23 cellular contexts compared by ENCODE assay signal in genomic region chr20:23151008-23151703, GRCh38.
DNase-seq lines count a peak whose midpoint lies in the region; ATAC-seq and TF ChIP-seq lines count a peak whose summit lies in the region.
"Had no signal": no experiment of that assay in that cellular context is flagged by ENCODE, and none has a peak within 500 bp of the region (broad histone marks: within the 10 kb centered on the region; RNA-seq: fewer than 3 reads in every experiment).

No MANE protein-coding gene starts in this region.

- no peaks in the 10 kb centered on the region for H4K20me1 ChIP-seq in PC-9 (ENCODE audit: insufficient read depth)

- no peak overlapping the region for H3K4me3 ChIP-seq in PC-9
- H3K4me3 ChIP-seq in lung = no peak overlapping the region
- H3K4me3 ChIP-seq in stomach = no peak overlapping the region
- H3K4me3 ChIP-seq: cardiac muscle cell, mucosa of descending colon, ovary had no signal

- H3K4me1 Mint-ChIP-seq in activated CD4-positive, alpha-beta memory T cell treated with anti-CD3 and anti-CD28 coated beads, Interleukin-2, amount 10 ng/mL, durations not matched to agents 7 days and 5 days = peaks cover 54% of the 10 kb centered on the region
- H3K4me1 Mint-ChIP-seq in activated CD4-positive, alpha-beta memory T cell treated with anti-CD3 and anti-CD28 coated beads for 36 hours (ENCODE audit: low read depth) = peaks cover 10% of the 10 kb centered on the region

- no peak overlapping the region for H2AFZ ChIP-seq in PC-9

- intact Hi-C loops in activated CD4-positive, alpha-beta memory T cell treated with anti-CD3 and anti-CD28 coated beads for 36 hours (cut with micrococcal nuclease) = no loop called here
- intact Hi-C loops in PC-9 (cut with micrococcal nuclease; ENCODE audit: unreplicated experiment) = no loop called here
- intact Hi-C loops in stomach (cut with DNase I; ENCODE audit: low total_unique reads) = no loop called here

- H3K36me3 ChIP-seq in PC-9 (ENCODE audit: low read depth) (no peaks in the 10 kb centered on the region), lung (ENCODE audit: control insufficient read depth in 2 of 2, insufficient read depth in 2 of 2, low read length in 2 of 2) (no peaks in the 10 kb centered on the region), stomach (no peaks in the 10 kb centered on the region)
- H3K36me3 ChIP-seq: cardiac muscle cell, ovary, WERI-Rb-1 had no signal

- peak; percentile 11 for DNase-seq in activated CD4-positive, alpha-beta memory T cell treated with anti-CD3 and anti-CD28 coated beads, Interleukin-2, amount 10 ng/mL, durations not matched to agents 7 days and 5 days
- DNase-seq in activated CD4-positive, alpha-beta memory T cell treated with anti-CD3 and anti-CD28 coated beads for 36 hours = no peak
- DNase-seq in PC-9 (no peak), lung (ENCODE audit: low spot score) (no peak), stomach (peak; percentile 18), AG08395 (ENCODE audit: low spot score) (no peak)
- DNase-seq: DMS153; effector CD8-positive, alpha-beta T cell; hypothalamus; kidney glomerular epithelial cell; mucosa of descending colon; MV-4-11; NCI-H1930; NCI-H446; ovary; stimulated activated CD4-positive, alpha-beta T cell treated with anti-CD3 and anti-CD28 coated beads, Interleukin-4, amount 100 ng/mL, for 1 hour; WERI-Rb-1 had no signal

- H3K36me3 Mint-ChIP-seq in activated CD4-positive, alpha-beta memory T cell treated with anti-CD3 and anti-CD28 coated beads, Interleukin-2, amount 10 ng/mL, durations not matched to agents 7 days and 5 days (ENCODE audit: low read depth) = no peaks in the 10 kb centered on the region
- H3K36me3 Mint-ChIP-seq in activated CD4-positive, alpha-beta memory T cell treated with anti-CD3 and anti-CD28 coated beads for 36 hours = no peaks in the 10 kb centered on the region
- H3K36me3 Mint-ChIP-seq: T-cell had no signal

- H3K4me2 ChIP-seq in PC-9 = peak overlapping the region; percentile 76

- H3K27ac ChIP-seq in PC-9 (peak overlapping the region; percentile 97), lung (ENCODE audit: low read depth in 1 of 2, low read length in 1 of 2) (peak overlapping the region; percentile 80 to 81), stomach (peak overlapping the region in 3 of 5 donors; percentile 46 to 64 (median 61))
- H3K27ac ChIP-seq: 22Rv1, ovary, WERI-Rb-1 had no signal

- H3F3A ChIP-seq in PC-9 (ENCODE audit: insufficient read depth, low read depth) = peaks cover 38% of the 10 kb centered on the region

- H3K9me2 ChIP-seq in PC-9 (ENCODE audit: insufficient read depth) = no peaks in the 10 kb centered on the region

- H3K27me3 ChIP-seq in PC-9 (ENCODE audit: insufficient read depth, low read depth) = no peaks in the 10 kb centered on the region
- no peaks in the 10 kb centered on the region for H3K27me3 ChIP-seq in lung (ENCODE audit: control insufficient read depth, insufficient read depth)
- H3K27me3 ChIP-seq in stomach = no peaks in the 10 kb centered on the region
- H3K27me3 ChIP-seq: cardiac muscle cell, ovary had no signal

- TF ChIP-seq EP300 in stomach (IDR thresholded peaks at IDR 0.05) = no peak

- POLR2A ChIA-PET in activated CD4-positive, alpha-beta memory T cell treated with anti-CD3 and anti-CD28 coated beads, Interleukin-2, amount 10 ng/mL, durations not matched to agents 7 days and 5 days (lab: Charles Lee) = interaction anchor here (1.0 kb wide), 1 partner anchor 199 kb away, joined by 3 read pairs; the partner anchor contains the start of gene NXT1
- POLR2A ChIA-PET in activated CD4-positive, alpha-beta memory T cell treated with anti-CD3 and anti-CD28 coated beads for 36 hours (lab: Charles Lee) = no interaction called here
- POLR2A ChIA-PET in PC-9 (lab: Charles Lee; ENCODE audit: unreplicated experiment) = no interaction called here

- H3K9me3 ChIP-seq in PC-9 (ENCODE audit: insufficient read depth, low read depth) (no peaks in the 10 kb centered on the region), lung (ENCODE audit: control insufficient read depth in 2 of 2, insufficient read depth in 1 of 2, low read length in 1 of 2) (no peaks in the 10 kb centered on the region), stomach (no peaks in the 10 kb centered on the region)
- H3K9me3 ChIP-seq: mucosa of descending colon, ovary had no signal

- no TSS peak for BruUV-seq in PC-9 (replicated peaks; lab: Mats Ljungman, UMichigan)

- WGBS in lung, 2 donors = 79 to 84% methylated on average over 8 of the region's 8 CpGs
- WGBS in stomach, 5 donors = 78 to 90% (median 87%) methylated on average over 8 of the region's 8 CpGs

- no peak for TF ChIP-seq CTCF in PC-9 (conservative IDR thresholded peaks at IDR 0.05)
- TF ChIP-seq CTCF in lung (IDR thresholded peaks at IDR 0.05; ENCODE audit: control extremely low read depth, extremely low read depth) = no peak
- TF ChIP-seq CTCF in stomach (IDR thresholded peaks at IDR 0.05) = no peak

- H3K9me3 Mint-ChIP-seq in activated CD4-positive, alpha-beta memory T cell treated with anti-CD3 and anti-CD28 coated beads, Interleukin-2, amount 10 ng/mL, durations not matched to agents 7 days and 5 days = no peaks in the 10 kb centered on the region
- H3K9me3 Mint-ChIP-seq in activated CD4-positive, alpha-beta memory T cell treated with anti-CD3 and anti-CD28 coated beads for 36 hours = no peaks in the 10 kb centered on the region
- H3K9me3 Mint-ChIP-seq: activated T-helper 2 cell treated with anti-CD3 and anti-CD28 coated beads, Interferon-gamma antibody, Interleukin-2, Interleukin-4, amounts not matched to agents 10 μg/mL and 5 μg/mL and 100 μg/mL, durations not matched to agents 14 hours and 24 hours and 36 hours; T-cell had no signal

- peaks cover 95% of the 10 kb centered on the region for H3K4me1 ChIP-seq in PC-9 (replicated peaks; ENCODE audit: insufficient read depth)
- peaks cover 27 to 30% of the 10 kb centered on the region in 2 donors for H3K4me1 ChIP-seq in lung (ENCODE audit: control insufficient read depth in 2 of 2, insufficient read depth in 2 of 2, low read length in 2 of 2)
- H3K4me1 ChIP-seq in stomach = peaks cover 0 to 40% (median 14%) of the 10 kb centered on the region in 4 donors

- no peak for TF ChIP-seq POLR2A in stomach (IDR thresholded peaks at IDR 0.05)

- H3K27ac Mint-ChIP-seq in activated CD4-positive, alpha-beta memory T cell treated with anti-CD3 and anti-CD28 coated beads, Interleukin-2, amount 10 ng/mL, durations not matched to agents 7 days and 5 days = no peak overlapping the region
- H3K27ac Mint-ChIP-seq in activated CD4-positive, alpha-beta memory T cell treated with anti-CD3 and anti-CD28 coated beads for 36 hours = no peak overlapping the region
- H3K27ac Mint-ChIP-seq: T-cell had no signal

- CTCF ChIA-PET in activated CD4-positive, alpha-beta memory T cell treated with anti-CD3 and anti-CD28 coated beads, Interleukin-2, amount 10 ng/mL, durations not matched to agents 7 days and 5 days (lab: Charles Lee) = no interaction called here
- CTCF ChIA-PET in activated CD4-positive, alpha-beta memory T cell treated with anti-CD3 and anti-CD28 coated beads for 36 hours (lab: Charles Lee) = no interaction called here
- CTCF ChIA-PET in PC-9 (lab: Charles Lee) = interaction anchor here (1.1 kb wide), 1 partner anchor 392 kb away, joined by 3 read pairs; no protein-coding TSS in a partner anchor

- H3K4me3 Mint-ChIP-seq in activated CD4-positive, alpha-beta memory T cell treated with anti-CD3 and anti-CD28 coated beads, Interleukin-2, amount 10 ng/mL, durations not matched to agents 7 days and 5 days = no peak overlapping the region
- H3K4me3 Mint-ChIP-seq in activated CD4-positive, alpha-beta memory T cell treated with anti-CD3 and anti-CD28 coated beads for 36 hours = no peak overlapping the region
- H3K4me3 Mint-ChIP-seq: T-cell had no signal

- H3K27me3 Mint-ChIP-seq in activated CD4-positive, alpha-beta memory T cell treated with anti-CD3 and anti-CD28 coated beads, Interleukin-2, amount 10 ng/mL, durations not matched to agents 7 days and 5 days = peaks cover 3% of the 10 kb centered on the region
- H3K27me3 Mint-ChIP-seq in activated CD4-positive, alpha-beta memory T cell treated with anti-CD3 and anti-CD28 coated beads for 36 hours = no peaks in the 10 kb centered on the region
- H3K27me3 Mint-ChIP-seq: T-cell had no signal

- ATAC-seq in lung (ENCODE audit: insufficient read depth, low FRiP score) = no peak
- no peak for ATAC-seq in HG03039 (IDR thresholded peaks at IDR 0.05; ENCODE audit: unreplicated experiment)
- ATAC-seq in HG02870 (IDR thresholded peaks at IDR 0.05; ENCODE audit: unreplicated experiment) = no peak
- ATAC-seq: mucosa of descending colon, T-cell had no signal

- no peaks in the 10 kb centered on the region for H3K79me2 ChIP-seq in PC-9 (ENCODE audit: low read depth)

Comparison
In these comparisons a context has a peak if more than half of its experiments do, and no peak if none do; other contexts are left out.
1. DNase-seq: peak in activated CD4-positive, alpha-beta memory T cell treated with anti-CD3 and anti-CD28 coated beads, Interleukin-2, amount 10 ng/mL, durations not matched to agents 7 days and 5 days (single experiment) and stomach (single experiment); none in activated CD4-positive, alpha-beta memory T cell treated with anti-CD3 and anti-CD28 coated beads for 36 hours (single experiment), PC-9 (0 of 2), lung (single experiment) and AG08395 (single experiment).
2. Peak in every context shown above with its lines, with median percentiles within 50 percentile points of each other: H3K27ac ChIP-seq.